ENCODE assay signal across 13 cellular contexts in genomic region chr6:15433517-15433874, GRCh38.
A peak's percentile ranks its signal among the peaks of the same experiment; 100 is the strongest.
DNase-seq lines count a peak whose midpoint lies in the region; ATAC-seq lines count a peak whose summit lies in the region.
"Had no signal": no experiment of that assay in that cellular context is flagged by ENCODE, and none has a peak within 500 bp of the region (broad histone marks: within the 10 kb centered on the region; RNA-seq: fewer than 3 reads in every experiment).

No MANE protein-coding gene starts in this region.

- H3K4me3 ChIP-seq in SK-N-MC: no peak overlapping the region
- H3K4me3 ChIP-seq: thyroid gland had no signal

- no peaks in the 10 kb centered on the region for H3K27me3 Mint-ChIP-seq in activated naive CD4-positive, alpha-beta T cell treated with anti-CD3 and anti-CD28 coated beads, Interleukin-2, amount 10 ng/mL, durations not matched to agents 7 days and 5 days
- no peaks in the 10 kb centered on the region for H3K27me3 Mint-ChIP-seq in dendritic cell treated with granulocyte-macrophage colony-stimulating factor and Interleukin-4, amounts not matched to agents 40 ng/mL and 50 ng/mL, for 4 days
- H3K27me3 Mint-ChIP-seq in stimulated activated naive B cell treated with anti-CD40 and anti-IgM and Interleukin-4, amounts not matched to agents 10 μg/mL and 1 μg/mL and 100 μg/mL, for 72 hours: no peaks in the 10 kb centered on the region

- CTCF ChIA-PET in activated naive CD4-positive, alpha-beta T cell treated with anti-CD3 and anti-CD28 coated beads, Interleukin-2, amount 10 ng/mL, durations not matched to agents 7 days and 5 days (lab: Charles Lee): interaction anchor here (0.6 to 1.7 kb wide), 2 partner anchors 22 to 183 kb away, joined by 3 to 4 read pairs; no protein-coding TSS in a partner anchor

- H3K4me3 Mint-ChIP-seq in activated naive CD4-positive, alpha-beta T cell treated with anti-CD3 and anti-CD28 coated beads, Interleukin-2, amount 10 ng/mL, durations not matched to agents 7 days and 5 days: peak overlapping the region; percentile 44
- no peak overlapping the region for H3K4me3 Mint-ChIP-seq in dendritic cell treated with granulocyte-macrophage colony-stimulating factor and Interleukin-4, amounts not matched to agents 40 ng/mL and 50 ng/mL, for 4 days
- H3K4me3 Mint-ChIP-seq in stimulated activated naive B cell treated with anti-CD40 and anti-IgM and Interleukin-4, amounts not matched to agents 10 μg/mL and 1 μg/mL and 100 μg/mL, for 72 hours: peak overlapping the region; percentile 43 to 61

- peaks cover 69% of the 10 kb centered on the region for H3K36me3 Mint-ChIP-seq in activated naive CD4-positive, alpha-beta T cell treated with anti-CD3 and anti-CD28 coated beads, Interleukin-2, amount 10 ng/mL, durations not matched to agents 7 days and 5 days
- H3K36me3 Mint-ChIP-seq in dendritic cell treated with granulocyte-macrophage colony-stimulating factor and Interleukin-4, amounts not matched to agents 40 ng/mL and 50 ng/mL, for 4 days (ENCODE audit: low read depth): peaks cover 10% of the 10 kb centered on the region
- H3K36me3 Mint-ChIP-seq in stimulated activated naive B cell treated with anti-CD40 and anti-IgM and Interleukin-4, amounts not matched to agents 10 μg/mL and 1 μg/mL and 100 μg/mL, for 72 hours: peaks cover 9 to 39% of the 10 kb centered on the region in 2 donors

- peak overlapping the region; percentile 9; the same call in 1 of the 2 replicates for H3K27ac ChIP-seq in SK-N-MC
- H3K27ac ChIP-seq: thyroid gland had no signal

- peak overlapping the region; percentile 89 for H3K27ac Mint-ChIP-seq in activated naive CD4-positive, alpha-beta T cell treated with anti-CD3 and anti-CD28 coated beads, Interleukin-2, amount 10 ng/mL, durations not matched to agents 7 days and 5 days
- peak overlapping the region; percentile 37 for H3K27ac Mint-ChIP-seq in dendritic cell treated with granulocyte-macrophage colony-stimulating factor and Interleukin-4, amounts not matched to agents 40 ng/mL and 50 ng/mL, for 4 days
- H3K27ac Mint-ChIP-seq in stimulated activated naive B cell treated with anti-CD40 and anti-IgM and Interleukin-4, amounts not matched to agents 10 μg/mL and 1 μg/mL and 100 μg/mL, for 72 hours: no peak overlapping the region

- ATAC-seq in stimulated activated naive B cell treated with anti-CD40 and anti-IgM and Interleukin-4, amounts not matched to agents 10 μg/mL and 1 μg/mL and 100 μg/mL, for 72 hours (replicated peaks): no peak
- ATAC-seq in HG03442 (IDR thresholded peaks at IDR 0.05; ENCODE audit: unreplicated experiment) (no peak), HG03039 (IDR thresholded peaks at IDR 0.05; ENCODE audit: unreplicated experiment) (no peak)
- ATAC-seq: activated CD4-positive, CD25-positive, alpha-beta regulatory T cell treated with anti-CD3 and anti-CD28 coated beads, Interleukin-2, amount 50 U/mL, for 24 hours had no signal

- intact Hi-C loops in dendritic cell treated with granulocyte-macrophage colony-stimulating factor and Interleukin-4, amounts not matched to agents 40 ng/mL and 50 ng/mL, for 4 days (cut with micrococcal nuclease): no loop called here

- no peaks in the 10 kb centered on the region; the same call in 1 of the 2 replicates for H3K9me3 ChIP-seq in SK-N-MC (ENCODE audit: low read depth, low read length)
- H3K9me3 ChIP-seq: thyroid gland had no signal

- H3K4me1 Mint-ChIP-seq in activated naive CD4-positive, alpha-beta T cell treated with anti-CD3 and anti-CD28 coated beads, Interleukin-2, amount 10 ng/mL, durations not matched to agents 7 days and 5 days: peaks cover 96% of the 10 kb centered on the region
- peaks cover 85% of the 10 kb centered on the region for H3K4me1 Mint-ChIP-seq in dendritic cell treated with granulocyte-macrophage colony-stimulating factor and Interleukin-4, amounts not matched to agents 40 ng/mL and 50 ng/mL, for 4 days (ENCODE audit: low read depth)
- H3K4me1 Mint-ChIP-seq in stimulated activated naive B cell treated with anti-CD40 and anti-IgM and Interleukin-4, amounts not matched to agents 10 μg/mL and 1 μg/mL and 100 μg/mL, for 72 hours: peaks cover 63 to 92% of the 10 kb centered on the region in 2 donors

- H3K9me3 Mint-ChIP-seq in activated naive CD4-positive, alpha-beta T cell treated with anti-CD3 and anti-CD28 coated beads, Interleukin-2, amount 10 ng/mL, durations not matched to agents 7 days and 5 days: peaks cover 18% of the 10 kb centered on the region
- no peaks in the 10 kb centered on the region for H3K9me3 Mint-ChIP-seq in dendritic cell treated with granulocyte-macrophage colony-stimulating factor and Interleukin-4, amounts not matched to agents 40 ng/mL and 50 ng/mL, for 4 days
- H3K9me3 Mint-ChIP-seq in stimulated activated naive B cell treated with anti-CD40 and anti-IgM and Interleukin-4, amounts not matched to agents 10 μg/mL and 1 μg/mL and 100 μg/mL, for 72 hours: peaks cover 0 to 5% of the 10 kb centered on the region in 2 donors

- peaks cover 6% of the 10 kb centered on the region; the same call in 1 of the 2 replicates for H3K36me3 ChIP-seq in SK-N-MC (ENCODE audit: insufficient read depth, low read length)
- H3K36me3 ChIP-seq: thyroid gland had no signal

- no peak overlapping the region for H3K9ac ChIP-seq in SK-N-MC (ENCODE audit: insufficient read length)

- DNase-seq in activated naive CD4-positive, alpha-beta T cell treated with anti-CD3 and anti-CD28 coated beads, Interleukin-2, amount 10 ng/mL, durations not matched to agents 7 days and 5 days: no peak
- DNase-seq in activated naive CD4-positive, alpha-beta T cell treated with anti-CD3 and anti-CD28 coated beads, Interleukin-2, amount 50 U/mL, for 16 hours: no peak
- no peak for DNase-seq in SK-N-MC (ENCODE audit: low read depth, low spot score)
- DNase-seq in stimulated activated naive B cell treated with anti-CD40 and anti-IgM and Interleukin-4, amounts not matched to agents 10 μg/mL and 1 μg/mL and 100 μg/mL, for 72 hours: no peak
- DNase-seq in stimulated activated CD4-positive, alpha-beta T cell treated with anti-CD3 and anti-CD28 coated beads, Interleukin-4, amount 100 ng/mL, for 1 hour: no peak
- DNase-seq: activated effector memory CD4-positive, alpha-beta T cell treated with Interleukin-2 at 50 U/mL for 16 hours; left ventricle myocardium superior; NCI-H2081 treated with DMSO at 0.1 percent for 48 hours; thyroid gland had no signal
